ENCODE assay signal across 1 cellular context in the genomic region with DNA sequence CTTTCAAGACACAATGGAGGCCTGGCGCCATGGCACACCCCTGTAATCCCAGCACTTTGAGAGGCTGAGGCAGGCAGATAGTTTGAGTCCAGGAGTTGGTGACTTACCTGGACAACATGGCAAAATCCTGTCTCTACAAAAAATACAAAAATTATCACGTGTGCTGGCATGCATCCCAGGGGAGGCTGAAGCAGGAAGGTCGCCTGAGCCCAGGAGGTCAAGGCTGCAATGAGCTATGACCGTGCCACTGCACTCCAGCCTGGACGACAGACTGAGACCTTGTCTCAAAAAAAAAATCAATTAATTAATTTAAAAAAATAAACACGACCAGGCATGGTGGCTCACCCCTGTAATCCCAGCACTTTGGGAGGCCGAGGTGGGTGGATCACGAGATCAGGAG.
TF ChIP-seq lines count a peak whose summit lies in the region.

No MANE protein-coding gene starts in this region.

TF ChIP-seq in HepG2, 621 proteins besides CTCF, POLR2A, EP300 and RAD21:
- TF ChIP-seq, protein P1, sequence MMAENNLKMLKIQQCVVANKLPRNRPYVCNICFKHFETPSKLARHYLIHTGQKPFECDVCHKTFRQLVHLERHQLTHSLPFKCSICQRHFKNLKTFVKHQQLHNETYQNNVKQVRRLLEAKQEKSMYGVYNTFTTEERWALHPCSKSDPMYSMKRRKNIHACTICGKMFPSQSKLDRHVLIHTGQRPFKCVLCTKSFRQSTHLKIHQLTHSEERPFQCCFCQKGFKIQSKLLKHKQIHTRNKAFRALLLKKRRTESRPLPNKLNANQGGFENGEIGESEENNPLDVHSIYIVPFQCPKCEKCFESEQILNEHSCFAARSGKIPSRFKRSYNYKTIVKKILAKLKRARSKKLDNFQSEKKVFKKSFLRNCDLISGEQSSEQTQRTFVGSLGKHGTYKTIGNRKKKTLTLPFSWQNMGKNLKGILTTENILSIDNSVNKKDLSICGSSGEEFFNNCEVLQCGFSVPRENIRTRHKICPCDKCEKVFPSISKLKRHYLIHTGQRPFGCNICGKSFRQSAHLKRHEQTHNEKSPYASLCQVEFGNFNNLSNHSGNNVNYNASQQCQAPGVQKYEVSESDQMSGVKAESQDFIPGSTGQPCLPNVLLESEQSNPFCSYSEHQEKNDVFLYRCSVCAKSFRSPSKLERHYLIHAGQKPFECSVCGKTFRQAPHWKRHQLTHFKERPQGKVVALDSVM (CRISPR knock-in tag; IDR thresholded peaks at IDR 0.05): peak; percentile 55; the same call in 1 of the 2 replicates
- no peak for TF ChIP-seq ZSCAN30 (CRISPR knock-in tag; IDR thresholded peaks at IDR 0.05)
- TF ChIP-seq SP1 (IDR thresholded peaks at IDR 0.05): no peak
- TF ChIP-seq SP1 (CRISPR knock-in tag; IDR thresholded peaks at IDR 0.05): no peak
- TF ChIP-seq RXRB (CRISPR knock-in tag; IDR thresholded peaks at IDR 0.05; ENCODE audit: borderline replicate concordance): 0 out of 2 replicates have a peak, but pooled peaks have one; percentile 25
- no peak for TF ChIP-seq SNRNP70 (IDR thresholded peaks at IDR 0.05; ENCODE audit: low read depth, low read length)
- TF ChIP-seq FOXA1 (IDR thresholded peaks at IDR 0.05): no peak
- no peak for TF ChIP-seq FOXA1 (CRISPR knock-in tag; IDR thresholded peaks at IDR 0.05)
- TF ChIP-seq, protein P2, sequence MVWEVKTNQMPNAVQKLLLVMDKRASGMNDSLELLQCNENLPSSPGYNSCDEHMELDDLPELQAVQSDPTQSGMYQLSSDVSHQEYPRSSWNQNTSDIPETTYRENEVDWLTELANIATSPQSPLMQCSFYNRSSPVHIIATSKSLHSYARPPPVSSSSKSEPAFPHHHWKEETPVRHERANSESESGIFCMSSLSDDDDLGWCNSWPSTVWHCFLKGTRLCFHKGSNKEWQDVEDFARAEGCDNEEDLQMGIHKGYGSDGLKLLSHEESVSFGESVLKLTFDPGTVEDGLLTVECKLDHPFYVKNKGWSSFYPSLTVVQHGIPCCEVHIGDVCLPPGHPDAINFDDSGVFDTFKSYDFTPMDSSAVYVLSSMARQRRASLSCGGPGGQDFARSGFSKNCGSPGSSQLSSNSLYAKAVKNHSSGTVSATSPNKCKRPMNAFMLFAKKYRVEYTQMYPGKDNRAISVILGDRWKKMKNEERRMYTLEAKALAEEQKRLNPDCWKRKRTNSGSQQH (CRISPR knock-in tag; IDR thresholded peaks at IDR 0.05; ENCODE audit: low read depth): no peak
- TF ChIP-seq, protein P3, sequence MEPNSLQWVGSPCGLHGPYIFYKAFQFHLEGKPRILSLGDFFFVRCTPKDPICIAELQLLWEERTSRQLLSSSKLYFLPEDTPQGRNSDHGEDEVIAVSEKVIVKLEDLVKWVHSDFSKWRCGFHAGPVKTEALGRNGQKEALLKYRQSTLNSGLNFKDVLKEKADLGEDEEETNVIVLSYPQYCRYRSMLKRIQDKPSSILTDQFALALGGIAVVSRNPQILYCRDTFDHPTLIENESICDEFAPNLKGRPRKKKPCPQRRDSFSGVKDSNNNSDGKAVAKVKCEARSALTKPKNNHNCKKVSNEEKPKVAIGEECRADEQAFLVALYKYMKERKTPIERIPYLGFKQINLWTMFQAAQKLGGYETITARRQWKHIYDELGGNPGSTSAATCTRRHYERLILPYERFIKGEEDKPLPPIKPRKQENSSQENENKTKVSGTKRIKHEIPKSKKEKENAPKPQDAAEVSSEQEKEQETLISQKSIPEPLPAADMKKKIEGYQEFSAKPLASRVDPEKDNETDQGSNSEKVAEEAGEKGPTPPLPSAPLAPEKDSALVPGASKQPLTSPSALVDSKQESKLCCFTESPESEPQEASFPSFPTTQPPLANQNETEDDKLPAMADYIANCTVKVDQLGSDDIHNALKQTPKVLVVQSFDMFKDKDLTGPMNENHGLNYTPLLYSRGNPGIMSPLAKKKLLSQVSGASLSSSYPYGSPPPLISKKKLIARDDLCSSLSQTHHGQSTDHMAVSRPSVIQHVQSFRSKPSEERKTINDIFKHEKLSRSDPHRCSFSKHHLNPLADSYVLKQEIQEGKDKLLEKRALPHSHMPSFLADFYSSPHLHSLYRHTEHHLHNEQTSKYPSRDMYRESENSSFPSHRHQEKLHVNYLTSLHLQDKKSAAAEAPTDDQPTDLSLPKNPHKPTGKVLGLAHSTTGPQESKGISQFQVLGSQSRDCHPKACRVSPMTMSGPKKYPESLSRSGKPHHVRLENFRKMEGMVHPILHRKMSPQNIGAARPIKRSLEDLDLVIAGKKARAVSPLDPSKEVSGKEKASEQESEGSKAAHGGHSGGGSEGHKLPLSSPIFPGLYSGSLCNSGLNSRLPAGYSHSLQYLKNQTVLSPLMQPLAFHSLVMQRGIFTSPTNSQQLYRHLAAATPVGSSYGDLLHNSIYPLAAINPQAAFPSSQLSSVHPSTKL (CRISPR knock-in tag; IDR thresholded peaks at IDR 0.05): peak; percentile 34; the same call in 1 of the 2 replicates
- no peak for TF ChIP-seq MYNN (CRISPR knock-in tag; IDR thresholded peaks at IDR 0.05; ENCODE audit: low read depth)
- TF ChIP-seq CBX5 (CRISPR knock-in tag; IDR thresholded peaks at IDR 0.05; ENCODE audit: borderline replicate concordance): no peak
- no peak for TF ChIP-seq KLF11 (CRISPR knock-in tag; IDR thresholded peaks at IDR 0.05)
- TF ChIP-seq RARA (CRISPR knock-in tag; IDR thresholded peaks at IDR 0.05): peak; percentile 45
- no peak for TF ChIP-seq ZFY (CRISPR knock-in tag; IDR thresholded peaks at IDR 0.05)
- TF ChIP-seq TEAD3 (CRISPR knock-in tag; optimal IDR thresholded peaks at IDR 0.05; ENCODE audit: borderline replicate concordance): peak; percentile 12
- peak; percentile 43 to 50; a peak in 2 of 4 replicates for TF ChIP-seq NR2F1 (CRISPR knock-in tag; IDR thresholded peaks at IDR 0.05)
- TF ChIP-seq SOX5 (CRISPR knock-in tag; IDR thresholded peaks at IDR 0.05; ENCODE audit: borderline replicate concordance): peak; percentile 16; the same call in 1 of the 2 replicates
- 0 out of 2 replicates have a peak, but pooled peaks have one; percentile 53 for TF ChIP-seq ARNTL (CRISPR knock-in tag; IDR thresholded peaks at IDR 0.05)
- no peak for TF ChIP-seq ZNF737 (CRISPR knock-in tag; IDR thresholded peaks at IDR 0.05; ENCODE audit: borderline replicate concordance)
- TF ChIP-seq PAX8 (CRISPR knock-in tag; IDR thresholded peaks at IDR 0.05; ENCODE audit: borderline replicate concordance): no peak
- TF ChIP-seq NR2F6 (IDR thresholded peaks at IDR 0.05): peak; percentile 57; the same call in 1 of the 2 replicates
- TF ChIP-seq NR2F6 (CRISPR knock-in tag; IDR thresholded peaks at IDR 0.05): peak; percentile 79
- no peak for TF ChIP-seq NR3C1 (CRISPR knock-in tag; IDR thresholded peaks at IDR 0.05)
